In genomic region chr3:169633789-169634188, GRCh38 we compare ENCODE assay signal across 1 cellular context.
TF ChIP-seq lines count a peak whose summit lies in the region.

No MANE protein-coding gene starts in this region.

TF ChIP-seq in HepG2, 621 proteins besides CTCF, POLR2A, EP300 and RAD21 (continued from another document):
- TF ChIP-seq ZNF891 (CRISPR knock-in tag; IDR thresholded peaks at IDR 0.05) (no peak), ZSCAN5A (CRISPR knock-in tag; IDR thresholded peaks at IDR 0.05; ENCODE audit: borderline replicate concordance) (no peak), ZNF83 (CRISPR knock-in tag; IDR thresholded peaks at IDR 0.05; ENCODE audit: borderline replicate concordance) (no peak), MEIS2 (CRISPR knock-in tag; IDR thresholded peaks at IDR 0.05) (no peak), NKX3-1 (CRISPR knock-in tag; IDR thresholded peaks at IDR 0.05) (no peak), ZBTB49 (CRISPR knock-in tag; IDR thresholded peaks at IDR 0.05; ENCODE audit: borderline replicate concordance) (no peak), ZNF768 (CRISPR knock-in tag; IDR thresholded peaks at IDR 0.05) (no peak), ZNF550 (CRISPR knock-in tag; IDR thresholded peaks at IDR 0.05; ENCODE audit: borderline replicate concordance) (no peak), PTBP1 (IDR thresholded peaks at IDR 0.05; ENCODE audit: low read depth, low read length, poor library complexity, severe bottlenecking) (no peak), TBP (CRISPR knock-in tag; IDR thresholded peaks at IDR 0.05) (no peak), ZNF564 (CRISPR knock-in tag; IDR thresholded peaks at IDR 0.05) (no peak), HNRNPK (IDR thresholded peaks at IDR 0.05; ENCODE audit: low read depth, low read length, poor library complexity, severe bottlenecking) (no peak), MLLT10 (CRISPR knock-in tag; IDR thresholded peaks at IDR 0.05) (no peak), DNMT3B (CRISPR knock-in tag; conservative IDR thresholded peaks at IDR 0.05) (no peak), ZBTB7B (CRISPR knock-in tag; IDR thresholded peaks at IDR 0.05) (no peak), E2F2 (CRISPR knock-in tag; IDR thresholded peaks at IDR 0.05; ENCODE audit: borderline replicate concordance) (no peak), ZNF782 (CRISPR knock-in tag; IDR thresholded peaks at IDR 0.05; ENCODE audit: borderline replicate concordance) (no peak), NCOA1 (CRISPR knock-in tag; IDR thresholded peaks at IDR 0.05) (no peak), IRF9 (CRISPR knock-in tag; IDR thresholded peaks at IDR 0.05; ENCODE audit: borderline replicate concordance) (no peak), SMARCE1 (IDR thresholded peaks at IDR 0.05; ENCODE audit: borderline replicate concordance) (no peak), HNRNPL (IDR thresholded peaks at IDR 0.05; ENCODE audit: low read depth, low read length) (no peak), ZNF317 (CRISPR knock-in tag; IDR thresholded peaks at IDR 0.05) (no peak), ZNF547 (CRISPR knock-in tag; IDR thresholded peaks at IDR 0.05) (no peak), ZSCAN25 (CRISPR knock-in tag; IDR thresholded peaks at IDR 0.05) (0 out of 2 replicates have a peak, but pooled peaks have one; percentile 30), TMF1 (CRISPR knock-in tag; IDR thresholded peaks at IDR 0.05; ENCODE audit: low read depth) (no peak), RXRB (CRISPR knock-in tag; IDR thresholded peaks at IDR 0.05; ENCODE audit: borderline replicate concordance) (no peak), SP5 (CRISPR knock-in tag; IDR thresholded peaks at IDR 0.05; ENCODE audit: borderline replicate concordance, low read depth) (peak; percentile 53; the same call in 1 of the 2 replicates), ISL2 (CRISPR knock-in tag; IDR thresholded peaks at IDR 0.05) (no peak), ZKSCAN8 (CRISPR knock-in tag; IDR thresholded peaks at IDR 0.05; ENCODE audit: borderline replicate concordance) (no peak), ZNF710 (CRISPR knock-in tag; IDR thresholded peaks at IDR 0.05; ENCODE audit: borderline replicate concordance) (peak; percentile 25; the same call in 1 of the 2 replicates), POLR2AphosphoS2 (IDR thresholded peaks at IDR 0.05; ENCODE audit: low read depth, low read length) (no peak), SMYD3 (CRISPR knock-in tag; IDR thresholded peaks at IDR 0.05) (no peak), SMAD3 (CRISPR knock-in tag; IDR thresholded peaks at IDR 0.05) (no peak), PITX1 (CRISPR knock-in tag; IDR thresholded peaks at IDR 0.05) (no peak), YEATS2 (CRISPR knock-in tag; IDR thresholded peaks at IDR 0.05; ENCODE audit: borderline replicate concordance) (no peak), ZNF30 (CRISPR knock-in tag; IDR thresholded peaks at IDR 0.05) (no peak), JARID2 (CRISPR knock-in tag; IDR thresholded peaks at IDR 0.05; ENCODE audit: insufficient replicate concordance) (no peak), FOXA1 (IDR thresholded peaks at IDR 0.05) (no peak), FOXA1 (CRISPR knock-in tag; IDR thresholded peaks at IDR 0.05) (0 out of 2 replicates have a peak, but pooled peaks have one; percentile 45)
- TF ChIP-seq, protein P1, sequence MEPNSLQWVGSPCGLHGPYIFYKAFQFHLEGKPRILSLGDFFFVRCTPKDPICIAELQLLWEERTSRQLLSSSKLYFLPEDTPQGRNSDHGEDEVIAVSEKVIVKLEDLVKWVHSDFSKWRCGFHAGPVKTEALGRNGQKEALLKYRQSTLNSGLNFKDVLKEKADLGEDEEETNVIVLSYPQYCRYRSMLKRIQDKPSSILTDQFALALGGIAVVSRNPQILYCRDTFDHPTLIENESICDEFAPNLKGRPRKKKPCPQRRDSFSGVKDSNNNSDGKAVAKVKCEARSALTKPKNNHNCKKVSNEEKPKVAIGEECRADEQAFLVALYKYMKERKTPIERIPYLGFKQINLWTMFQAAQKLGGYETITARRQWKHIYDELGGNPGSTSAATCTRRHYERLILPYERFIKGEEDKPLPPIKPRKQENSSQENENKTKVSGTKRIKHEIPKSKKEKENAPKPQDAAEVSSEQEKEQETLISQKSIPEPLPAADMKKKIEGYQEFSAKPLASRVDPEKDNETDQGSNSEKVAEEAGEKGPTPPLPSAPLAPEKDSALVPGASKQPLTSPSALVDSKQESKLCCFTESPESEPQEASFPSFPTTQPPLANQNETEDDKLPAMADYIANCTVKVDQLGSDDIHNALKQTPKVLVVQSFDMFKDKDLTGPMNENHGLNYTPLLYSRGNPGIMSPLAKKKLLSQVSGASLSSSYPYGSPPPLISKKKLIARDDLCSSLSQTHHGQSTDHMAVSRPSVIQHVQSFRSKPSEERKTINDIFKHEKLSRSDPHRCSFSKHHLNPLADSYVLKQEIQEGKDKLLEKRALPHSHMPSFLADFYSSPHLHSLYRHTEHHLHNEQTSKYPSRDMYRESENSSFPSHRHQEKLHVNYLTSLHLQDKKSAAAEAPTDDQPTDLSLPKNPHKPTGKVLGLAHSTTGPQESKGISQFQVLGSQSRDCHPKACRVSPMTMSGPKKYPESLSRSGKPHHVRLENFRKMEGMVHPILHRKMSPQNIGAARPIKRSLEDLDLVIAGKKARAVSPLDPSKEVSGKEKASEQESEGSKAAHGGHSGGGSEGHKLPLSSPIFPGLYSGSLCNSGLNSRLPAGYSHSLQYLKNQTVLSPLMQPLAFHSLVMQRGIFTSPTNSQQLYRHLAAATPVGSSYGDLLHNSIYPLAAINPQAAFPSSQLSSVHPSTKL (CRISPR knock-in tag; IDR thresholded peaks at IDR 0.05) = peak; percentile 20; the same call in 1 of the 2 replicates
- TF ChIP-seq, protein P2, sequence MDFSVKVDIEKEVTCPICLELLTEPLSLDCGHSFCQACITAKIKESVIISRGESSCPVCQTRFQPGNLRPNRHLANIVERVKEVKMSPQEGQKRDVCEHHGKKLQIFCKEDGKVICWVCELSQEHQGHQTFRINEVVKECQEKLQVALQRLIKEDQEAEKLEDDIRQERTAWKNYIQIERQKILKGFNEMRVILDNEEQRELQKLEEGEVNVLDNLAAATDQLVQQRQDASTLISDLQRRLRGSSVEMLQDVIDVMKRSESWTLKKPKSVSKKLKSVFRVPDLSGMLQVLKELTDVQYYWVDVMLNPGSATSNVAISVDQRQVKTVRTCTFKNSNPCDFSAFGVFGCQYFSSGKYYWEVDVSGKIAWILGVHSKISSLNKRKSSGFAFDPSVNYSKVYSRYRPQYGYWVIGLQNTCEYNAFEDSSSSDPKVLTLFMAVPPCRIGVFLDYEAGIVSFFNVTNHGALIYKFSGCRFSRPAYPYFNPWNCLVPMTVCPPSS (IDR thresholded peaks at IDR 0.05) = no peak
